Comparison of ENCODE assay signal across 8 cellular contexts in the genomic region with DNA sequence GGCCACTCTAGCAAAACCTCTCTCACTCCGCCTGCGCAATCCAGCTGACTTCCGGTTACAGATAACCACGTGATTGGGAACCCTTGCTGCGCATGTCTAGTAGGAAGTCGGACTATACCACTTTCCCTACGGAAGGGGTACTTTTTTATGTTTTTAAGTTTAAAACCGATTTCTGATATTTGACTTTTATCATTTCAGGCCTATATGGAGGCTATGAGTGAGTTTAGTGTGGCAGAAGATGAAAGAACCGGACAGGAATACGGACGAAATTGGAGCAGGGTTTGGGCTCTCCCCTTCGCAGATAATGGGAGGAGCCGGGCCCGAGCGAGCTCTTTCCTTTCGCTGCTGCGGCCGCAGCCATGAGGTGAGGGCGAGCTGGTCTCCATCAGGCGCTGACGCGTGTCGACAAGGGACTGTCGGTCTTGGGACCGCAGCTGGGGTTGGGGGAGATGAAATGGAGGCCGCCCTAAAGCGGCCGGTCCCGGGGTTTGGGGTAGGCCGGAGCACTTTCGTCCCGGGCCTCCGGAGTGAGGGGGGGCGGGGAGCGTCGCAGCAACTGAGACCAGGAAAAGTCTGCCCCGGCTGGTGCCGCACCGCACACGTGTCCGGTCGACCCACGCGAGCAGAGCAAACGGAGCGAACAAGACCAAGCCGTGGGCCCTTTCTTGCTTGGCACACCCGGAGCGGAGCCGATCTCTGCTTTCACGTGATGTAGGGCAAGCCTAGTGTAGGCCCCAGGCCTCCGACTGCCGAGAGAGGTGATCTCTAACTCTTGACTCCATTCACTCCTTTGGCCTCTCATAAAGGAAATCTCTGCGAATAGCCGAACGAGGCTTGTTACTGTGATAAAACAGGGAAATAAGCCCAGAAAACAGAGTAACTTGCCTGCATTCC. TPM values are rescaled to one million over a fixed set of nuclear protein-coding genes. Genes with fewer than 3 reads are reported as not detected.
A peak's percentile ranks its signal among the peaks of the same experiment; 100 is the strongest.
DNase-seq lines count a peak whose midpoint lies in the region; ATAC-seq, FAIRE-seq and TF ChIP-seq lines count a peak whose summit lies in the region.

A gene (plus strand): TSS at position 298 of the 894 bp plus-strand sequence. CDS start 62 bp downstream, at position 360.

- peak within 1 kb of the TSS; percentile 88 for H3K4me2 ChIP-seq in PC-3 (ENCODE audit: low read length)

- POLR2A ChIA-PET in PC-3 (lab: Charles Lee; ENCODE audit: unreplicated experiment), result interaction anchor here (0.6 to 1.2 kb wide), 4 partner anchors 21 to 729 kb away, joined by 3 to 17 read pairs (median 4); a partner anchor contains a TSS

- peaks cover 42% of the 10 kb centered on the region for H3K79me2 ChIP-seq in PC-3 (ENCODE audit: low read length)

- peaks cover 29% of the 10 kb centered on the region for H3K36me3 ChIP-seq in PC-3 (ENCODE audit: low read depth, low read length)
- H3K36me3 ChIP-seq in mucosa of descending colon (ENCODE audit: low read depth), result peaks cover 17% of the 10 kb centered on the region

- ATAC-seq in GM21528 (IDR thresholded peaks at IDR 0.05; ENCODE audit: low FRiP score, unreplicated experiment) (peak; percentile 63), PC-3 (peak; percentile 49), mucosa of descending colon (peak; percentile 86)

- H3K27ac ChIP-seq in PC-3 (ENCODE audit: low read length) (peak within 1 kb of the TSS; percentile 94), epithelial cell of prostate (peak within 1 kb of the TSS; percentile 84)

- peaks cover 23% of the 10 kb centered on the region for H4K20me1 ChIP-seq in PC-3 (ENCODE audit: low read length)

- H3K4me1 ChIP-seq in PC-3 (ENCODE audit: insufficient read depth, low read length) (peaks cover 24% of the 10 kb centered on the region; the same call in 1 of the 2 replicates), mucosa of descending colon (ENCODE audit: low read depth) (peaks cover 28% of the 10 kb centered on the region)

- peak within 1 kb of the TSS; percentile 100 for H2AFZ ChIP-seq in PC-3 (ENCODE audit: low read length)

- DNase-seq in D721Med (ENCODE audit: insufficient read length, low spot score), result peak; percentile 94
- peak; percentile 96 for DNase-seq in Jurkat, Clone E6-1 (ENCODE audit: low read depth, low spot score)
- DNase-seq in PC-3, result peak; percentile 86
- peak; percentile 84 for DNase-seq in activated T-cell treated with anti-CD3 and anti-CD28 coated beads for 4 hours
- DNase-seq in epithelial cell of prostate (ENCODE audit: low read depth, low spot score), result peak; percentile 67
- DNase-seq in mucosa of descending colon, result peak; percentile 85 to 91 (median 90)
- peak; percentile 67 to 80 for DNase-seq in stimulated activated CD8-positive, alpha-beta memory T cell treated with anti-CD3 and anti-CD28 coated beads, Interleukin-4, amount 100 ng/mL, for 1 hour (ENCODE audit: low read depth in 2 of 2, low spot score in 1 of 2)

- CTCF ChIA-PET in PC-3 (lab: Charles Lee), result interaction anchor here (1.4 kb wide), 1 partner anchor 36 kb away, joined by 4 read pairs; no protein-coding TSS in a partner anchor

- no TSS peak for BruUV-seq in PC-3 (replicated peaks; lab: Mats Ljungman, UMichigan)

- H3K9ac ChIP-seq in PC-3 (ENCODE audit: low read length), result peak within 1 kb of the TSS; percentile 99

- H3K9me3 ChIP-seq in PC-3 (ENCODE audit: low read length), result no peaks in the 10 kb centered on the region
- no peaks in the 10 kb centered on the region for H3K9me3 ChIP-seq in mucosa of descending colon

- no peaks in the 10 kb centered on the region for H3K9me2 ChIP-seq in PC-3 (replicated peaks; ENCODE audit: low read length)

- FAIRE-seq in D721Med (lab: Jason Lieb, UNC), result no peak

- H3K4me3 ChIP-seq in Jurkat, Clone E6-1 (ENCODE audit: low read length), result peak within 1 kb of the TSS; percentile 100
- H3K4me3 ChIP-seq in PC-3 (ENCODE audit: low read length) (peak within 1 kb of the TSS; percentile 93), mucosa of descending colon (peak within 1 kb of the TSS; percentile 60)

- no peak for TF ChIP-seq CTCF in D721Med (IDR thresholded peaks at IDR 0.05; ENCODE audit: insufficient read depth, missing control alignments)
- no peak for TF ChIP-seq CTCF in PC-3 (conservative IDR thresholded peaks at IDR 0.05; ENCODE audit: low read depth, low read length)
- no peak for TF ChIP-seq CTCF in mucosa of descending colon (IDR thresholded peaks at IDR 0.05)

- no peaks in the 10 kb centered on the region for H3K27me3 ChIP-seq in PC-3 (ENCODE audit: low read length)

- H3F3A ChIP-seq in PC-3 (ENCODE audit: low read length, unreplicated experiment), result no peaks in the 10 kb centered on the region

- intact Hi-C loops in PC-3 (cut with micrococcal nuclease), result no loop called here
- intact Hi-C loops in mucosa of descending colon (cut with DNase I, micrococcal nuclease), result no loop called here

RNA-seq across cellular contexts. Expression of the gene that starts here (rescaled TPM):
- polyA plus RNA-seq in Jurkat, Clone E6-1 (2012; ENCODE audit: insufficient read depth, insufficient read length), result 3,873 TPM
- total RNA-seq in PC-3 (2014; rRNA removed) (2,496 and 2,509 TPM in 2 replicates), mucosa of descending colon (1,000 to 10,000 TPM; 1,315 to 1,492 (median 1,411) TPM)

Comparison
In these comparisons a context has a peak if more than half of its experiments do, and no peak if none do; other contexts are left out.
1. Peak in every context shown above with its lines: DNase-seq, ATAC-seq, H3K4me3 ChIP-seq and H3K27ac ChIP-seq.